12 cellular contexts compared by ENCODE assay signal in genomic region chr5:180142824-180143610, GRCh38.
"Had no signal": no experiment of that assay in that cellular context is flagged by ENCODE, and none has a peak within 500 bp of the region (broad histone marks: within the 10 kb centered on the region; RNA-seq: fewer than 3 reads in every experiment).

No MANE protein-coding gene starts in this region.

- H3K4me1 ChIP-seq: heart right ventricle, right lobe of liver, upper lobe of right lung had no signal

- ATAC-seq: activated naive CD4-positive, alpha-beta T cell treated with anti-CD3 and anti-CD28 coated beads, Interleukin-2, amount 50 U/mL, for 72 hours; heart right ventricle; left cardiac atrium; right lobe of liver; upper lobe of right lung; WTC11 had no signal

- DNase-seq: activated CD4-positive, alpha-beta T cell treated with anti-CD3 and anti-CD28 coated beads, Interleukin-2, amount 10 ng/mL, durations not matched to agents 7 days and 5 days; activated CD8-positive, alpha-beta memory T cell treated with anti-CD3 and anti-CD28 coated beads for 24 hours; heart right ventricle; left cardiac atrium; SK-N-SH; stimulated activated CD4-positive, alpha-beta T cell treated with anti-CD3 and anti-CD28 coated beads, Interleukin-2, amount 100 ng/mL, for 24 hours; stimulated activated naive CD4-positive, alpha-beta T cell; upper lobe of right lung had no signal

- H3K4me3 ChIP-seq: heart right ventricle, lung, right lobe of liver, upper lobe of right lung had no signal

- H3K27me3 ChIP-seq: right lobe of liver had no signal

- H3K9me3 ChIP-seq: right lobe of liver, SK-N-SH, upper lobe of right lung had no signal

- H3K36me3 ChIP-seq: heart right ventricle, right lobe of liver, upper lobe of right lung had no signal

- H3K27ac ChIP-seq: heart right ventricle, right lobe of liver, upper lobe of right lung had no signal
